In the genomic region with DNA sequence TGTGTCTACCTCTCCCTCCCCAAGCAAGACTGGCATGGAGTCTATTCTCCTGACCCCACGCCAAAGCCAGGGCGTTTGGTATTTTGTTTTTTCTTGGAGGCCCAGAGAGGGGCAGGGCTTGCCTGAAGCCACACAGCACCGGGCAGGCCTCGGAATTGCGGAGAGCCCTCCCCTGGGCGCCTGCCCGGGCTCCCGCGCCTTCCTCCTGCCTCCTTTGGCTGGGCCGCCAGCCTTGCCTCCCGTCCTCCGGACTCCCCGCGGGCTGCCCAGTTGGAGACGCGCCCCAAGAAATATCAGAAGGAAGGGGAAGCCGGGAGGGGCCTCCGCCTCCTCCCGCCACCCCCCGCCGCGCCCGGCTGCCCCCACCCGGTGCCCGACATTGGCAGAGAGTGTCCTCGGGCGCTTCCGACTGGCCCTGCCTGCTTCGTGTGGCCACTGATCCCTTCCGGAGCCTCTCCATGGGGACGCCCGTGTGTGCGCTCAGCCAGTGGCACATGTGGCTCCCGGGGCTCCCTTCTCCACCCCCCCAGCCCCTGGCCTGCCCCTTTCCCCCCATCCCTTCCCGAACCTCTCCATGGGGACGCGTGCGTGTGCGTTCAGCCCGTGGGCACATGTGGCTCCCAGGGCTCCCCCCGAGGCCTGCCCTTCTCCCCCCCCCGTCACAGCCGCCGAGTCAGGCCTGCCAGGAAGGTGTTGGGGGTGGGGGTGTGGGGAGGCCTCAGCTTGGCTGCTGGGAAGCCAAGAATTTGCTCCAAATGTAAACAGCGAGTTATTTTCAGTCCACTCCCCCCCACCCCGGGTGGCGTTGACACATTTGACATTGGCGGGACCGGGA, we compare ENCODE assay signal across 9 cellular contexts. TPM values are rescaled to one million over a fixed set of nuclear protein-coding genes. Genes with fewer than 3 reads are reported as not detected.
A peak's percentile ranks its signal among the peaks of the same experiment; 100 is the strongest.
DNase-seq lines count a peak whose midpoint lies in the region; ATAC-seq and TF ChIP-seq lines count a peak whose summit lies in the region.
"Had no signal": no experiment of that assay in that cellular context is flagged by ENCODE, and none has a peak within 500 bp of the region (broad histone marks: within the 10 kb centered on the region; RNA-seq: fewer than 3 reads in every experiment).

No MANE protein-coding gene starts in this region.

- H3K4me3 ChIP-seq in heart right ventricle (peak overlapping the region; percentile 11 to 58 (median 46)), psoas muscle (peak overlapping the region; percentile 68)

- 6 to 9% methylated on average over 49 of the region's 49 CpGs for WGBS in heart right ventricle, 2 donors
- WGBS in psoas muscle, 3 donors = 4 to 9% (median 7%) methylated on average over 30 to 49 of the region's 49 CpGs

- intact Hi-C loops in heart right ventricle (cut with DNase I) = loop anchor here in 9 of 10 donors (2.0 to 5.0 kb wide), 7 partner anchors 25 to 67 kb away; a partner anchor contains a TSS
- intact Hi-C loops in psoas muscle (cut with DNase I) = loop anchor here (2.0 to 5.0 kb wide), 2 partner anchors 34 to 37 kb away; a partner anchor contains a TSS

- DNase-seq in D341Med (ENCODE audit: low spot score) (peak; percentile 58), heart right ventricle (peak; percentile 90 to 95), psoas muscle (peak; percentile 93 to 95), NCI-H345 treated with DMSO at 0.1 percent for 48 hours (lab: John Stamatoyannopoulos, UW; ENCODE audit: unreplicated experiment) (no peak), NCI-H510A (lab: John Stamatoyannopoulos, UW) (no peak)
- no peak for DNase-seq in effector CD8-positive, alpha-beta T cell (lab: John Stamatoyannopoulos, UW)
- DNase-seq: NCI-H2029 had no signal

- H3K9me3 ChIP-seq in heart right ventricle (no peaks in the 10 kb centered on the region), psoas muscle (no peaks in the 10 kb centered on the region)

- H3K27ac ChIP-seq in angular gyrus (ENCODE audit: low read depth, low read length) (peak overlapping the region; percentile 99), heart right ventricle (peak overlapping the region; percentile 97 to 100 (median 100)), psoas muscle (peak overlapping the region; percentile 100)

- H3K27me3 ChIP-seq in heart right ventricle (no peaks in the 10 kb centered on the region), psoas muscle (ENCODE audit: insufficient read depth in 3 of 3, low read length in 2 of 3) (no peaks in the 10 kb centered on the region)

- no peak for TF ChIP-seq CTCF in heart right ventricle (IDR thresholded peaks at IDR 0.05)
- TF ChIP-seq CTCF in psoas muscle (IDR thresholded peaks at IDR 0.05) = no peak

- H3K36me3 ChIP-seq in heart right ventricle = peaks cover 0 to 11% (median 0%) of the 10 kb centered on the region in 9 donors
- H3K36me3 ChIP-seq in psoas muscle (ENCODE audit: insufficient read depth in 1 of 2, low read depth in 1 of 2) = no peaks in the 10 kb centered on the region

- ATAC-seq in heart right ventricle (peak; percentile 68 to 87 (median 80)), psoas muscle (peak; percentile 63 to 73 (median 72)), GM19397 (IDR thresholded peaks at IDR 0.05; ENCODE audit: unreplicated experiment) (no peak)

- H3K4me1 ChIP-seq in heart right ventricle = peaks cover 21 to 92% (median 57%) of the 10 kb centered on the region in 9 donors
- H3K4me1 ChIP-seq in psoas muscle = peaks cover 68% of the 10 kb centered on the region

RNA-seq across cellular contexts. Expression of a gene that starts 37.3 kb away (rescaled TPM):
- total RNA-seq in heart right ventricle = 100 to 1,000 TPM; 132 to 217 (median 161) TPM
- 100 to 1,000 TPM in 1 of 2 donors, 10 to 100 TPM in 1; 52.3 to 147 TPM for polyA plus RNA-seq in heart right ventricle
- 100 to 1,000 TPM; 209 to 439 (median 325) TPM for total RNA-seq in psoas muscle
- 100 to 1,000 TPM in 2 of 3 donors, 10 to 100 TPM in 1; 100.0 to 270 (median 165) TPM for polyA plus RNA-seq in psoas muscle

Comparison
In these comparisons a context has a peak if more than half of its experiments do, and no peak if none do; other contexts are left out.
1. DNase-seq: peak in D341Med (single experiment), heart right ventricle (2 of 2) and psoas muscle (2 of 2); none in NCI-H345 treated with DMSO at 0.1 percent for 48 hours (single experiment), NCI-H510A (single experiment) and effector CD8-positive, alpha-beta T cell (single experiment).
2. Peak in every context shown above with its lines, with median percentiles within 50 percentile points of each other: H3K27ac ChIP-seq.